17 cellular contexts compared by ENCODE assay signal in the genomic region with DNA sequence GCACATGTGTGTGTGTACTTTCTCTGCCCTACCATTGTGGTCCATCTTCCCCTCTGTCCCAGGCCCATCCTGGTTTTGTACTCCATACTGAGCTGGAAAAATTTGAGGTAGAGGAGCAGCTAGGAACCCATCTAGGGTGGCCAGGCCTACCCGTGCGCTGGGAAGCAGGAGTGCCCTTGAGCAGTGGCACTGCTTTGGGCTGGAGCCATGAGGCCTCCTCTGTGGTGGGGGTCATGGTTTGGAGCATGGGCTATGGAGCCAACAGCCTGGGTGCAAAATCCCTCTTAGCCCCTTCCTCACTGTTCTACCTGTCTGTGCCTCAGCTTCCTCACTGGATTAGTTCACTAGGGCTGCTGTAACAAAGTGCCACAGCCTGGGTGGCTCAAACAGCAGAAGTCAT.
"Had no signal": no experiment of that assay in that cellular context is flagged by ENCODE, and none has a peak within 500 bp of the region (broad histone marks: within the 10 kb centered on the region; RNA-seq: fewer than 3 reads in every experiment).

No MANE protein-coding gene starts in this region.

- H3K4me1 ChIP-seq: neural progenitor cell, suprapubic skin had no signal

- H3K36me3 ChIP-seq: left ventricle myocardium inferior, neural progenitor cell, stomach, suprapubic skin had no signal

- H3K9ac ChIP-seq: neural progenitor cell had no signal

- H2AFZ ChIP-seq: neural progenitor cell had no signal

- H3K27ac ChIP-seq: epithelial cell of prostate, left ventricle myocardium inferior, neural progenitor cell, suprapubic skin had no signal

- DNase-seq: activated B cell treated with CpG ODN at 0.5 μM for 24 hours; activated CD8-positive, alpha-beta memory T cell treated with anti-CD3 and anti-CD28 coated beads, Interleukin-2, amount 10 ng/mL, durations not matched to agents 7 days and 5 days; activated CD8-positive, alpha-beta T cell treated with anti-CD3 and anti-CD28 coated beads, Interleukin-2, amount 10 ng/mL, durations not matched to agents 7 days and 5 days; activated naive CD4-positive, alpha-beta T cell; activated T-cell treated with anti-CD3 and anti-CD28 coated beads, Interleukin-2, amount 50 U/mL, for 48 hours; effector CD8-positive, alpha-beta T cell; naive thymus-derived CD8-positive, alpha-beta T cell; occipital lobe; stimulated activated CD4-positive, alpha-beta T cell treated with anti-CD3 and anti-CD28 coated beads, Interleukin-12 subunit alpha, Interleukin-12 subunit beta, amount 100 ng/mL, for 4 hours; stimulated activated CD4-positive, alpha-beta T cell treated with anti-CD3 and anti-CD28 coated beads, Interleukin-4, amount 100 ng/mL, for 1 hour; stomach; T-helper 2 cell had no signal

- H3K27me3 ChIP-seq: neural progenitor cell, stomach, suprapubic skin had no signal

- H3K4me3 ChIP-seq: left ventricle myocardium inferior, neural progenitor cell, stomach, suprapubic skin had no signal

- H3K9me3 ChIP-seq: left ventricle myocardium inferior, stomach, suprapubic skin had no signal

- H3K4me2 ChIP-seq: neural progenitor cell had no signal

- ATAC-seq: activated CD8-positive, alpha-beta memory T cell treated with anti-CD3 and anti-CD28 coated beads, Interleukin-2, amount 10 ng/mL, durations not matched to agents 7 days and 5 days; activated CD8-positive, alpha-beta T cell treated with anti-CD3 and anti-CD28 coated beads, Interleukin-2, amount 10 ng/mL, durations not matched to agents 7 days and 5 days; activated naive CD4-positive, alpha-beta T cell treated with anti-CD3 and anti-CD28 coated beads, Interleukin-2, amount 50 U/mL, for 72 hours; naive thymus-derived CD8-positive, alpha-beta T cell had no signal
